Comparison of ENCODE assay signal across 25 cellular contexts in the genomic region with DNA sequence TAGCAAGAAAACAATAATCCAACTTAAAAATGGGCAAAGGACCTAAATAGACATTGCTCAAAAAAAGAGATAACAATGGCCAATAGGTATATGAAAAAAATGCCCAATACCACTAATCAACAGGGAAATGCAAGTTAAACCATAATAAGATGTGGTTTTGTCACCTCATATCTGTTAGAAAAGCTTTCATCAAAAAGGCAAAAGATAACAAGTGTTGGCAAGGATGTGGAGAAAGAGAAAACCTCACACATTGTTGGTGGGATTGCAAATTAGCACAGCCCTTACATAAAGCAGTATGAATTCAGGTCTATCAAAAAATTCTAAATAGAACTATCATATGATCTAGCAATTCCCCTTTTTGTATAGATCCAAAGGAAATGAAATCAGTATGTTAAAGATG.
"Had no signal": no experiment of that assay in that cellular context is flagged by ENCODE, and none has a peak within 500 bp of the region (broad histone marks: within the 10 kb centered on the region; RNA-seq: fewer than 3 reads in every experiment).

No MANE protein-coding gene starts in this region.

- ATAC-seq: pancreas; right cardiac atrium; sciatic nerve; stimulated activated naive B cell treated with anti-CD40 and anti-IgM and Interleukin-4, amounts not matched to agents 10 μg/mL and 1 μg/mL and 100 μg/mL, for 72 hours; stimulated activated naive CD8-positive, alpha-beta T cell treated with anti-CD3 and anti-CD28 coated beads, Interleukin-15, Interleukin-2, amounts not matched to agents 100 U/mL and 50 U/mL, for 24 hours had no signal

- H3K4me1 Mint-ChIP-seq: naive B cell; nephron; neural crest cell; stimulated activated naive B cell treated with anti-CD40 and anti-IgM and Interleukin-4, amounts not matched to agents 10 μg/mL and 1 μg/mL and 100 μg/mL, for 72 hours had no signal

- H3K36me3 Mint-ChIP-seq: naive B cell; stimulated activated naive B cell treated with anti-CD40 and anti-IgM and Interleukin-4, amounts not matched to agents 10 μg/mL and 1 μg/mL and 100 μg/mL, for 72 hours had no signal

- DNase-seq: hypothalamus; islet precursor cell; left ventricle myocardium inferior; mesendoderm; naive B cell; nucleus accumbens; pancreas; posterior cingulate gyrus; retina; right cardiac atrium; stimulated activated CD4-positive, alpha-beta T cell treated with anti-CD3 and anti-CD28 coated beads, Interleukin-12 subunit alpha, Interleukin-12 subunit beta, amount 100 ng/mL, for 4 hours; stimulated activated CD4-positive, alpha-beta T cell treated with anti-CD3 and anti-CD28 coated beads, Interleukin-15, amount 100 ng/mL, for 24 hours; stimulated activated CD4-positive, alpha-beta T cell treated with anti-CD3 and anti-CD28 coated beads, Interleukin-2, amount 100 ng/mL, for 24 hours; stimulated activated CD4-positive, alpha-beta T cell treated with anti-CD3 and anti-CD28 coated beads, Interleukin-4, amount 100 ng/mL, for 1 hour; stimulated activated naive B cell treated with anti-CD40 and anti-IgM and Interleukin-4, amounts not matched to agents 10 μg/mL and 1 μg/mL and 100 μg/mL, for 72 hours; stimulated activated naive CD8-positive, alpha-beta T cell treated with anti-CD3 and anti-CD28 coated beads, Interleukin-15, Interleukin-2, amounts not matched to agents 100 U/mL and 50 U/mL, for 24 hours; stomach; testis; thyroid gland; transverse colon; upper lobe of left lung had no signal

- H3K4me3 Mint-ChIP-seq: mesothelial cell of epicardium; naive B cell; nephron; neural crest cell; stimulated activated naive B cell treated with anti-CD40 and anti-IgM and Interleukin-4, amounts not matched to agents 10 μg/mL and 1 μg/mL and 100 μg/mL, for 72 hours had no signal

- H3K27ac Mint-ChIP-seq: mesothelial cell of epicardium; naive B cell; nephron; stimulated activated naive B cell treated with anti-CD40 and anti-IgM and Interleukin-4, amounts not matched to agents 10 μg/mL and 1 μg/mL and 100 μg/mL, for 72 hours had no signal

- FAIRE-seq: pancreas had no signal
